ENCODE assay signal across 2 cellular contexts in the genomic region with DNA sequence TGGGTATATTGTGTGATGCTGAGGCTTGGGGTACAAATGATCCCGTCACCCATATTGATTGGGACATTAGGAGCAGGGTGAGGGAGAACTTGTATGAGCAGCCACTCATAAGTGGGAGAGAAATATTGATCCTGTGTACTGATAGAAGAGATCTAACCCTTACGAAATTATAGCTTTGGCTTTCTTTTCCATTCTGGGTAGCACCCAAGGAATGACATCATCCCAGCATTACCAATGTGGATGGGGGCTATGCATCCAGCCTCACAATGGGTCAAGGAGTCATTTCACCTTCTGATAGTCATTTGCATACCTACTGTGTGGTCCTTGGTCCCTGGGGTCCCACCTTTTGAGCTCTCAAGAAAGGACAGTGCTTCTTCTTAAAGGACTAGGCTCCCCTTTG.
TF ChIP-seq lines count a peak whose summit lies in the region.

No MANE protein-coding gene starts in this region.

TF ChIP-seq in SK-N-SH, 30 proteins besides CTCF, POLR2A, EP300 and RAD21 (continued from another document):
- TF ChIP-seq, protein P1, sequence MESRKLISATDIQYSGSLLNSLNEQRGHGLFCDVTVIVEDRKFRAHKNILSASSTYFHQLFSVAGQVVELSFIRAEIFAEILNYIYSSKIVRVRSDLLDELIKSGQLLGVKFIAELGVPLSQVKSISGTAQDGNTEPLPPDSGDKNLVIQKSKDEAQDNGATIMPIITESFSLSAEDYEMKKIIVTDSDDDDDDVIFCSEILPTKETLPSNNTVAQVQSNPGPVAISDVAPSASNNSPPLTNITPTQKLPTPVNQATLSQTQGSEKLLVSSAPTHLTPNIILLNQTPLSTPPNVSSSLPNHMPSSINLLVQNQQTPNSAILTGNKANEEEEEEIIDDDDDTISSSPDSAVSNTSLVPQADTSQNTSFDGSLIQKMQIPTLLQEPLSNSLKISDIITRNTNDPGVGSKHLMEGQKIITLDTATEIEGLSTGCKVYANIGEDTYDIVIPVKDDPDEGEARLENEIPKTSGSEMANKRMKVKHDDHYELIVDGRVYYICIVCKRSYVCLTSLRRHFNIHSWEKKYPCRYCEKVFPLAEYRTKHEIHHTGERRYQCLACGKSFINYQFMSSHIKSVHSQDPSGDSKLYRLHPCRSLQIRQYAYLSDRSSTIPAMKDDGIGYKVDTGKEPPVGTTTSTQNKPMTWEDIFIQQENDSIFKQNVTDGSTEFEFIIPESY (IDR thresholded peaks at IDR 0.05; ENCODE audit: borderline replicate concordance, low read depth), result no peak
- TF ChIP-seq ELF1 (IDR thresholded peaks at IDR 0.05) (no peak), FOXJ3 (CRISPR knock-in tag; IDR thresholded peaks at IDR 0.05) (no peak), NFIC (IDR thresholded peaks at IDR 0.05; ENCODE audit: borderline replicate concordance) (no peak), TEAD4 (IDR thresholded peaks at IDR 0.05; ENCODE audit: borderline replicate concordance, insufficient read depth) (no peak), RCOR1 (IDR thresholded peaks at IDR 0.05; ENCODE audit: low read length) (no peak), RFX5 (IDR thresholded peaks at IDR 0.05; ENCODE audit: low read length) (no peak), EZH2phosphoT487 (IDR thresholded peaks at IDR 0.05; ENCODE audit: borderline replicate concordance, low read depth) (no peak), SMC3 (IDR thresholded peaks at IDR 0.05; ENCODE audit: low read depth, low read length) (no peak), GABPA (IDR thresholded peaks at IDR 0.05; ENCODE audit: low read depth) (no peak), YY1 (IDR thresholded peaks at IDR 0.05; ENCODE audit: low read depth) (no peak), TAF1 (IDR thresholded peaks at IDR 0.05; ENCODE audit: borderline replicate concordance, low read depth, low read length) (no peak), CHD2 (IDR thresholded peaks at IDR 0.05; ENCODE audit: low read length, partially characterized antibody) (no peak), RXRA (IDR thresholded peaks at IDR 0.05; ENCODE audit: borderline replicate concordance, low read depth) (no peak)
- TF ChIP-seq, protein P2, sequence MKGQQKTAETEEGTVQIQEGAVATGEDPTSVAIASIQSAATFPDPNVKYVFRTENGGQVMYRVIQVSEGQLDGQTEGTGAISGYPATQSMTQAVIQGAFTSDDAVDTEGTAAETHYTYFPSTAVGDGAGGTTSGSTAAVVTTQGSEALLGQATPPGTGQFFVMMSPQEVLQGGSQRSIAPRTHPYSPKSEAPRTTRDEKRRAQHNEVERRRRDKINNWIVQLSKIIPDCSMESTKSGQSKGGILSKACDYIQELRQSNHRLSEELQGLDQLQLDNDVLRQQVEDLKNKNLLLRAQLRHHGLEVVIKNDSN (IDR thresholded peaks at IDR 0.05; ENCODE audit: borderline replicate concordance, low read depth), result no peak
- TF ChIP-seq, protein P3, sequence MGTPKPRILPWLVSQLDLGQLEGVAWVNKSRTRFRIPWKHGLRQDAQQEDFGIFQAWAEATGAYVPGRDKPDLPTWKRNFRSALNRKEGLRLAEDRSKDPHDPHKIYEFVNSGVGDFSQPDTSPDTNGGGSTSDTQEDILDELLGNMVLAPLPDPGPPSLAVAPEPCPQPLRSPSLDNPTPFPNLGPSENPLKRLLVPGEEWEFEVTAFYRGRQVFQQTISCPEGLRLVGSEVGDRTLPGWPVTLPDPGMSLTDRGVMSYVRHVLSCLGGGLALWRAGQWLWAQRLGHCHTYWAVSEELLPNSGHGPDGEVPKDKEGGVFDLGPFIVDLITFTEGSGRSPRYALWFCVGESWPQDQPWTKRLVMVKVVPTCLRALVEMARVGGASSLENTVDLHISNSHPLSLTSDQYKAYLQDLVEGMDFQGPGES (IDR thresholded peaks at IDR 0.05; ENCODE audit: low read depth, low read length), result no peak
- TF ChIP-seq, protein P4, sequence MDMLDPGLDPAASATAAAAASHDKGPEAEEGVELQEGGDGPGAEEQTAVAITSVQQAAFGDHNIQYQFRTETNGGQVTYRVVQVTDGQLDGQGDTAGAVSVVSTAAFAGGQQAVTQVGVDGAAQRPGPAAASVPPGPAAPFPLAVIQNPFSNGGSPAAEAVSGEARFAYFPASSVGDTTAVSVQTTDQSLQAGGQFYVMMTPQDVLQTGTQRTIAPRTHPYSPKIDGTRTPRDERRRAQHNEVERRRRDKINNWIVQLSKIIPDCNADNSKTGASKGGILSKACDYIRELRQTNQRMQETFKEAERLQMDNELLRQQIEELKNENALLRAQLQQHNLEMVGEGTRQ (IDR thresholded peaks at IDR 0.05; ENCODE audit: borderline replicate concordance, low read depth, low read length), result no peak
- TF ChIP-seq, protein P5, sequence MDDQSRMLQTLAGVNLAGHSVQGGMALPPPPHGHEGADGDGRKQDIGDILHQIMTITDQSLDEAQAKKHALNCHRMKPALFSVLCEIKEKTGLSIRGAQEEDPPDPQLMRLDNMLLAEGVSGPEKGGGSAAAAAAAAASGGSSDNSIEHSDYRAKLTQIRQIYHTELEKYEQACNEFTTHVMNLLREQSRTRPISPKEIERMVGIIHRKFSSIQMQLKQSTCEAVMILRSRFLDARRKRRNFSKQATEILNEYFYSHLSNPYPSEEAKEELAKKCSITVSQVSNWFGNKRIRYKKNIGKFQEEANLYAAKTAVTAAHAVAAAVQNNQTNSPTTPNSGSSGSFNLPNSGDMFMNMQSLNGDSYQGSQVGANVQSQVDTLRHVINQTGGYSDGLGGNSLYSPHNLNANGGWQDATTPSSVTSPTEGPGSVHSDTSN (IDR thresholded peaks at IDR 0.05), result no peak
- TF ChIP-seq, protein P6, sequence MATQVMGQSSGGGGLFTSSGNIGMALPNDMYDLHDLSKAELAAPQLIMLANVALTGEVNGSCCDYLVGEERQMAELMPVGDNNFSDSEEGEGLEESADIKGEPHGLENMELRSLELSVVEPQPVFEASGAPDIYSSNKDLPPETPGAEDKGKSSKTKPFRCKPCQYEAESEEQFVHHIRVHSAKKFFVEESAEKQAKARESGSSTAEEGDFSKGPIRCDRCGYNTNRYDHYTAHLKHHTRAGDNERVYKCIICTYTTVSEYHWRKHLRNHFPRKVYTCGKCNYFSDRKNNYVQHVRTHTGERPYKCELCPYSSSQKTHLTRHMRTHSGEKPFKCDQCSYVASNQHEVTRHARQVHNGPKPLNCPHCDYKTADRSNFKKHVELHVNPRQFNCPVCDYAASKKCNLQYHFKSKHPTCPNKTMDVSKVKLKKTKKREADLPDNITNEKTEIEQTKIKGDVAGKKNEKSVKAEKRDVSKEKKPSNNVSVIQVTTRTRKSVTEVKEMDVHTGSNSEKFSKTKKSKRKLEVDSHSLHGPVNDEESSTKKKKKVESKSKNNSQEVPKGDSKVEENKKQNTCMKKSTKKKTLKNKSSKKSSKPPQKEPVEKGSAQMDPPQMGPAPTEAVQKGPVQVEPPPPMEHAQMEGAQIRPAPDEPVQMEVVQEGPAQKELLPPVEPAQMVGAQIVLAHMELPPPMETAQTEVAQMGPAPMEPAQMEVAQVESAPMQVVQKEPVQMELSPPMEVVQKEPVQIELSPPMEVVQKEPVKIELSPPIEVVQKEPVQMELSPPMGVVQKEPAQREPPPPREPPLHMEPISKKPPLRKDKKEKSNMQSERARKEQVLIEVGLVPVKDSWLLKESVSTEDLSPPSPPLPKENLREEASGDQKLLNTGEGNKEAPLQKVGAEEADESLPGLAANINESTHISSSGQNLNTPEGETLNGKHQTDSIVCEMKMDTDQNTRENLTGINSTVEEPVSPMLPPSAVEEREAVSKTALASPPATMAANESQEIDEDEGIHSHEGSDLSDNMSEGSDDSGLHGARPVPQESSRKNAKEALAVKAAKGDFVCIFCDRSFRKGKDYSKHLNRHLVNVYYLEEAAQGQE (IDR thresholded peaks at IDR 0.05; ENCODE audit: low read depth, low read length), result no peak

TF ChIP-seq in SK-N-SH treated with all-trans-retinoic acid at 6 μM for 48 hours, 23 proteins besides CTCF, POLR2A, EP300 and RAD21 (continued from another document):
- TF ChIP-seq, protein P7, sequence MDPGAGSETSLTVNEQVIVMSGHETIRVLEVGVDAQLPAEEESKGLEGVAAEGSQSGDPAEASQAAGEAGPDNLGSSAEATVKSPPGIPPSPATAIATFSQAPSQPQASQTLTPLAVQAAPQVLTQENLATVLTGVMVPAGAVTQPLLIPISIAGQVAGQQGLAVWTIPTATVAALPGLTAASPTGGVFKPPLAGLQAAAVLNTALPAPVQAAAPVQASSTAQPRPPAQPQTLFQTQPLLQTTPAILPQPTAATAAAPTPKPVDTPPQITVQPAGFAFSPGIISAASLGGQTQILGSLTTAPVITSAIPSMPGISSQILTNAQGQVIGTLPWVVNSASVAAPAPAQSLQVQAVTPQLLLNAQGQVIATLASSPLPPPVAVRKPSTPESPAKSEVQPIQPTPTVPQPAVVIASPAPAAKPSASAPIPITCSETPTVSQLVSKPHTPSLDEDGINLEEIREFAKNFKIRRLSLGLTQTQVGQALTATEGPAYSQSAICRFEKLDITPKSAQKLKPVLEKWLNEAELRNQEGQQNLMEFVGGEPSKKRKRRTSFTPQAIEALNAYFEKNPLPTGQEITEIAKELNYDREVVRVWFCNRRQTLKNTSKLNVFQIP (CRISPR knock-in tag; IDR thresholded peaks at IDR 0.05; ENCODE audit: borderline replicate concordance, low read depth), result no peak
- TF ChIP-seq ZC3H10 (CRISPR knock-in tag; IDR thresholded peaks at IDR 0.05) (no peak), SNAI2 (CRISPR knock-in tag; IDR thresholded peaks at IDR 0.05) (no peak), ESRRG (CRISPR knock-in tag; IDR thresholded peaks at IDR 0.05) (no peak), RARB (CRISPR knock-in tag; IDR thresholded peaks at IDR 0.05) (no peak), TOX (CRISPR knock-in tag; IDR thresholded peaks at IDR 0.05; ENCODE audit: borderline replicate concordance) (no peak), GLIS3 (CRISPR knock-in tag; IDR thresholded peaks at IDR 0.05) (no peak), ZNF8 (CRISPR knock-in tag; IDR thresholded peaks at IDR 0.05) (no peak), ZFP3 (CRISPR knock-in tag; IDR thresholded peaks at IDR 0.05) (no peak)
TF ChIP-seq in SK-N-SH treated with all-trans-retinoic acid at 6 μM for 48 hours: peak in this region for 0.
